In the genomic region with DNA sequence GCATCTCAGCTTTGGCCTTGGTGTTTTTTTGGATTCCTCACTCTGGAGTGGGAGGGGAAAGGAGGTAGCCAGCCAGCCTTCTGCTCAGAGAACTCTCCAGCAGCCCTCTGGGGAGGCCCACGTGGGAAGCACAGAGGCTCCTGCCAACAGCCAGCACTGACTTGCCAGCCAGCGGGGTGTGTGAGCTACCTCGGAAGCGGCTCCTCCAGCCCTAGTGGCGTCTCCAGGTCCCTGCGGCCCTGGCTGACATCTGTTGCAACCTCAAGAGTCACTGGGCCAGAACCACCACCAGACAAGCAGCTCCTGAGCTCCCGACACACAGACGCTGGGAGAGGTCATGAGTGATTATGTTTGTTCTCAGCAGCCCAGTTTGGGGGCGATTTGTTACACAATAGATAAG, we compare ENCODE assay signal across 10 cellular contexts.
DNase-seq lines count a peak whose midpoint lies in the region; ATAC-seq and TF ChIP-seq lines count a peak whose summit lies in the region.
"Had no signal": no experiment of that assay in that cellular context is flagged by ENCODE, and none has a peak within 500 bp of the region (broad histone marks: within the 10 kb centered on the region; RNA-seq: fewer than 3 reads in every experiment).

No MANE protein-coding gene starts in this region.

- H3K9me3 ChIP-seq in left ventricle myocardium inferior (replicated peaks) (no peaks in the 10 kb centered on the region), gastrocnemius medialis (no peaks in the 10 kb centered on the region)
- no peaks in the 10 kb centered on the region for H3K9me3 ChIP-seq in CD8-positive, alpha-beta memory T cell (ENCODE audit: low read length)

- intact Hi-C loops in left ventricle myocardium inferior (cut with micrococcal nuclease) = no loop called here
- intact Hi-C loops in gastrocnemius medialis (cut with DNase I; ENCODE audit: low total_unique reads) = loop anchor here (2.0 to 5.0 kb wide), 2 partner anchors 118 to 180 kb away; a partner anchor contains a TSS

- no peak overlapping the region for H3K4me3 ChIP-seq in left ventricle myocardium inferior
- H3K4me3 ChIP-seq in gastrocnemius medialis = no peak overlapping the region
- no peak overlapping the region for H3K4me3 ChIP-seq in CD8-positive, alpha-beta memory T cell (ENCODE audit: low read length)

- H3K27me3 Mint-ChIP-seq in CD8-positive, alpha-beta memory T cell = no peaks in the 10 kb centered on the region
- H3K27me3 Mint-ChIP-seq: activated naive CD8-positive, alpha-beta T cell treated with anti-CD3 and anti-CD28 coated beads, Interleukin-2, amount 10 ng/mL, durations not matched to agents 7 days and 5 days had no signal

- peaks cover 0 to 8% (median 2%) of the 10 kb centered on the region in 5 donors for H3K9me3 Mint-ChIP-seq in CD8-positive, alpha-beta memory T cell
- H3K9me3 Mint-ChIP-seq: activated naive CD8-positive, alpha-beta T cell treated with anti-CD3 and anti-CD28 coated beads, Interleukin-2, amount 10 ng/mL, durations not matched to agents 7 days and 5 days had no signal

- H3K27ac Mint-ChIP-seq in CD8-positive, alpha-beta memory T cell = no peak overlapping the region
- H3K27ac Mint-ChIP-seq: activated naive CD8-positive, alpha-beta T cell treated with anti-CD3 and anti-CD28 coated beads, Interleukin-2, amount 10 ng/mL, durations not matched to agents 7 days and 5 days had no signal

- no peak overlapping the region for H3K4me3 Mint-ChIP-seq in CD8-positive, alpha-beta memory T cell
- H3K4me3 Mint-ChIP-seq: activated naive CD8-positive, alpha-beta T cell treated with anti-CD3 and anti-CD28 coated beads, Interleukin-2, amount 10 ng/mL, durations not matched to agents 7 days and 5 days had no signal

- H3K4me1 Mint-ChIP-seq in CD8-positive, alpha-beta memory T cell = no peaks in the 10 kb centered on the region
- H3K4me1 Mint-ChIP-seq: activated naive CD8-positive, alpha-beta T cell treated with anti-CD3 and anti-CD28 coated beads, Interleukin-2, amount 10 ng/mL, durations not matched to agents 7 days and 5 days had no signal

- H3K36me3 Mint-ChIP-seq in CD8-positive, alpha-beta memory T cell = no peaks in the 10 kb centered on the region
- H3K36me3 Mint-ChIP-seq: activated naive CD8-positive, alpha-beta T cell treated with anti-CD3 and anti-CD28 coated beads, Interleukin-2, amount 10 ng/mL, durations not matched to agents 7 days and 5 days had no signal

- TF ChIP-seq CTCF in left ventricle myocardium inferior (IDR thresholded peaks at IDR 0.05; ENCODE audit: borderline replicate concordance) (peak; percentile 63), gastrocnemius medialis (IDR thresholded peaks at IDR 0.05 in 4 of 5, conservative IDR thresholded peaks at IDR 0.05 in 1 of 5) (peak in 2 of 5 experiments; percentile 14 to 33)

- ATAC-seq in GM19023 (IDR thresholded peaks at IDR 0.05; ENCODE audit: unreplicated experiment) = peak; percentile 43
- peak; percentile 52 to 82 for ATAC-seq in gastrocnemius medialis
- ATAC-seq in GM21515 (IDR thresholded peaks at IDR 0.05; ENCODE audit: unreplicated experiment) = no peak
- ATAC-seq in HG02798 (IDR thresholded peaks at IDR 0.05; ENCODE audit: poor library complexity, unreplicated experiment) = no peak
- no peak for ATAC-seq in HG02759 (IDR thresholded peaks at IDR 0.05; ENCODE audit: unreplicated experiment)

- H3K27ac ChIP-seq in left ventricle myocardium inferior (replicated peaks) = peak overlapping the region; percentile 21
- H3K27ac ChIP-seq in gastrocnemius medialis = peak overlapping the region in 1 of 4 donors; percentile 22
- H3K27ac ChIP-seq in CD8-positive, alpha-beta memory T cell (ENCODE audit: low read depth, low read length) = no peak overlapping the region
- H3K27ac ChIP-seq: HL-60 had no signal

- CTCF ChIA-PET in CD8-positive, alpha-beta memory T cell (lab: Charles Lee) = no interaction called here

- H3K36me3 ChIP-seq in left ventricle myocardium inferior = no peaks in the 10 kb centered on the region
- H3K36me3 ChIP-seq in gastrocnemius medialis = no peaks in the 10 kb centered on the region
- H3K36me3 ChIP-seq in CD8-positive, alpha-beta memory T cell (ENCODE audit: insufficient read depth, low read length) = no peaks in the 10 kb centered on the region

- H3K4me1 ChIP-seq in left ventricle myocardium inferior (peaks cover 18% of the 10 kb centered on the region), gastrocnemius medialis (no peaks in the 10 kb centered on the region)
- no peaks in the 10 kb centered on the region for H3K4me1 ChIP-seq in CD8-positive, alpha-beta memory T cell (ENCODE audit: insufficient read depth, low read length)

- H3K27me3 ChIP-seq in left ventricle myocardium inferior (ENCODE audit: low read depth) (no peaks in the 10 kb centered on the region), gastrocnemius medialis (no peaks in the 10 kb centered on the region)
- H3K27me3 ChIP-seq in CD8-positive, alpha-beta memory T cell (ENCODE audit: insufficient read depth, low read length, poor library complexity, severe bottlenecking) = no peaks in the 10 kb centered on the region

- DNase-seq in SK-N-DZ (ENCODE audit: low spot score) (peak; percentile 25), left ventricle myocardium inferior (peak; percentile 84), gastrocnemius medialis (peak; percentile 23 to 78)
- DNase-seq in CD8-positive, alpha-beta memory T cell = no peak
- DNase-seq: activated naive CD8-positive, alpha-beta T cell treated with anti-CD3 and anti-CD28 coated beads, Interleukin-2, amount 10 ng/mL, durations not matched to agents 7 days and 5 days had no signal

- in situ Hi-C loops in gastrocnemius medialis (cut with MboI; ENCODE audit: low sequenced_read_pairs in 4 of 4) = no loop called here

- POLR2A ChIA-PET in CD8-positive, alpha-beta memory T cell (lab: Charles Lee) = no interaction called here

- no peak for TF ChIP-seq POLR2A in gastrocnemius medialis (IDR thresholded peaks at IDR 0.05)

Comparison
In these comparisons a context has a peak if more than half of its experiments do, and no peak if none do; other contexts are left out.
1. ATAC-seq: peak in GM19023 (single experiment) and gastrocnemius medialis (2 of 2); none in GM21515 (single experiment), HG02798 (single experiment) and HG02759 (single experiment).
2. DNase-seq: peak in SK-N-DZ (single experiment), left ventricle myocardium inferior (single experiment) and gastrocnemius medialis (2 of 2); none in CD8-positive, alpha-beta memory T cell (0 of 5).